ENCODE assay signal across 8 cellular contexts in the genomic region with DNA sequence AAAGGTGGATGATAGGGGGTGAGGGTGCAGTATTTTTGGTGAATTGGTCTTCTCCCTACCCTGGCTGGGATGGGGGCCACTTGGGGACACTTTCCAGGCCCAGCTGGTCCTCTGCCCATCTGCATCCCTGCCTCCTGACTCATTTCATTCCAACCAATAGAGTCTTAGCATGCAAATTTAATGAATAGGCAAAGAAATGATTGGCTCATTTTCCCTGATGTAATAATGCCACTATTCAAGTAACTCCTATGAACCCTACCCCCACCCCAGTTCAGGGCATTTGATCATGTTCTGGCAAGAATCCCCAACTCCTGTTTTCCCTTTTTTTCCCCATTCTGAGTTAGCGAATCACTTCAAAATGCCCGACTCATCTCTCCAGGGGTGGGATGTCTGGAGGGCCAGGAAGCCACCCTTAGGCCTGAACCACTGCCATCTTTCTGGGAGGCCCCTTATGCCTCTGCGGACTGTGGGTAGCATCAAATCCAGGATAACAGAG. TPM values are rescaled to one million over a fixed set of nuclear protein-coding genes. Genes with fewer than 3 reads are reported as not detected.
DNase-seq lines count a peak whose midpoint lies in the region; ATAC-seq and TF ChIP-seq lines count a peak whose summit lies in the region.

No MANE protein-coding gene starts in this region.

- H3K36me3 ChIP-seq in upper lobe of left lung: no peaks in the 10 kb centered on the region

- 60 to 75% methylated on average over 3 of the region's 3 CpGs for WGBS in upper lobe of left lung, 2 donors

- H3K4me3 ChIP-seq in upper lobe of left lung: no peak overlapping the region

- H3K27me3 ChIP-seq in upper lobe of left lung: no peaks in the 10 kb centered on the region

- no peaks in the 10 kb centered on the region for H3K9me3 ChIP-seq in upper lobe of left lung

- H3K4me1 ChIP-seq in upper lobe of left lung: peaks cover 18 to 38% (median 29%) of the 10 kb centered on the region in 4 donors

- peak overlapping the region; percentile 74 to 88 (median 77) for H3K27ac ChIP-seq in upper lobe of left lung

- TF ChIP-seq EP300 in upper lobe of left lung (IDR thresholded peaks at IDR 0.05): no peak

- ATAC-seq in upper lobe of left lung (ENCODE audit: low FRiP score in 2 of 2) (peak in 1 of 2 donors; percentile 44), HG03139 (IDR thresholded peaks at IDR 0.05; ENCODE audit: unreplicated experiment) (no peak)

- DNase-seq in NCI-H748 (lab: John Stamatoyannopoulos, UW; ENCODE audit: unreplicated experiment): peak; percentile 21
- no peak for DNase-seq in NCI-H748 treated with DMSO at 0.1 percent for 48 hours (lab: John Stamatoyannopoulos, UW)
- DNase-seq in amniotic epithelial cell (ENCODE audit: low read depth): peak; percentile 64
- DNase-seq in hippocampal formation (lab: John Stamatoyannopoulos, UW): peak; percentile 71 to 87
- DNase-seq in upper lobe of left lung: no peak
- no peak for DNase-seq in NCI-H345 (lab: John Stamatoyannopoulos, UW)
- no peak for DNase-seq in UCSD-AML1 (lab: John Stamatoyannopoulos, UW; ENCODE audit: unreplicated experiment)

- TF ChIP-seq POLR2A in upper lobe of left lung (IDR thresholded peaks at IDR 0.05): no peak

- TF ChIP-seq CTCF in upper lobe of left lung (IDR thresholded peaks at IDR 0.05): no peak

RNA-seq across cellular contexts. Expression of a gene that starts 56.7 kb away (rescaled TPM):
- 100 to 1,000 TPM in 1 of 6 donors, 10 to 100 TPM in 5; 41.3 to 133 (median 81.6) TPM for total RNA-seq in upper lobe of left lung

Comparison
In these comparisons a context has a peak if more than half of its experiments do, and no peak if none do; other contexts are left out.
1. DNase-seq: peak in NCI-H748 (single experiment), amniotic epithelial cell (single experiment) and hippocampal formation (2 of 2); none in NCI-H748 treated with DMSO at 0.1 percent for 48 hours (single experiment), upper lobe of left lung (0 of 2), NCI-H345 (single experiment) and UCSD-AML1 (single experiment).